Comparison of ENCODE assay signal across 27 cellular contexts in genomic region chr2:149189769-149190168, GRCh38.
DNase-seq lines count a peak whose midpoint lies in the region; ATAC-seq and TF ChIP-seq lines count a peak whose summit lies in the region.
"Had no signal": no experiment of that assay in that cellular context is flagged by ENCODE, and none has a peak within 500 bp of the region (broad histone marks: within the 10 kb centered on the region; RNA-seq: fewer than 3 reads in every experiment).

No MANE protein-coding gene starts in this region.

- no peak for TF ChIP-seq CTCF in SK-N-SH (IDR thresholded peaks at IDR 0.05)

- CTCF ChIA-PET in SK-N-SH (lab: Yijun Ruan, JAX), result interaction anchor here (0.9 kb wide), 1 partner anchor 172 kb away, joined by 3 read pairs; no protein-coding TSS in a partner anchor

- H3K9ac ChIP-seq in SK-N-SH, result no peak overlapping the region
- H3K9ac ChIP-seq: BLaER1; BLaER1 treated with 17β-estradiol and CSF1 and Interleukin-3, amounts not matched to agents 10 nM and 100 nM had no signal

- no peaks in the 10 kb centered on the region for H3K9me3 ChIP-seq in SK-N-SH
- H3K9me3 ChIP-seq: A549; BE2C; BLaER1; BLaER1 treated with 17β-estradiol and CSF1 and Interleukin-3, amounts not matched to agents 10 nM and 100 nM; Caco-2 had no signal

- no peaks in the 10 kb centered on the region for H3K27me3 ChIP-seq in SK-N-SH (ENCODE audit: insufficient read depth)
- H3K27me3 ChIP-seq: BE2C; BLaER1; BLaER1 treated with 17β-estradiol and CSF1 and Interleukin-3, amounts not matched to agents 10 nM and 100 nM had no signal

- H3K36me3 ChIP-seq in SK-N-SH (replicated peaks in 1 of 2; ENCODE audit: control insufficient read depth in 1 of 2, insufficient read depth in 2 of 2, low read length in 1 of 2), result no peaks in the 10 kb centered on the region
- H3K36me3 ChIP-seq: BE2C; BLaER1; BLaER1 treated with 17β-estradiol and CSF1 and Interleukin-3, amounts not matched to agents 10 nM and 100 nM had no signal

- H4K20me1 ChIP-seq in SK-N-SH (ENCODE audit: insufficient read depth), result no peaks in the 10 kb centered on the region
- H4K20me1 ChIP-seq: BLaER1; BLaER1 treated with 17β-estradiol and CSF1 and Interleukin-3, amounts not matched to agents 10 nM and 100 nM had no signal

- no peak for TF ChIP-seq EP300 in SK-N-SH (IDR thresholded peaks at IDR 0.05; ENCODE audit: borderline replicate concordance in 1 of 2, low read depth in 1 of 2, low read length in 1 of 2)

- POLR2A ChIA-PET in SK-N-SH (lab: Yijun Ruan, JAX), result no interaction called here

- no peak overlapping the region for H2AFZ ChIP-seq in SK-N-SH (ENCODE audit: low read depth)

- no peaks in the 10 kb centered on the region for H3K79me2 ChIP-seq in SK-N-SH (ENCODE audit: insufficient read depth)

- H3K9me2 ChIP-seq in SK-N-SH, result no peaks in the 10 kb centered on the region

- no peak overlapping the region for H3K27ac ChIP-seq in SK-N-SH (ENCODE audit: low read depth in 2 of 2, low read length in 1 of 2)
- H3K27ac ChIP-seq: 22Rv1; A549; BLaER1; BLaER1 treated with 17β-estradiol and CSF1 and Interleukin-3, amounts not matched to agents 10 nM and 100 nM; C4-2B had no signal

- no peaks in the 10 kb centered on the region for H3F3A ChIP-seq in SK-N-SH (replicated peaks; ENCODE audit: insufficient read depth)

- no peak for DNase-seq in SK-N-SH
- DNase-seq: 8988T; ACHN; AML-193; BE2C; C1 segment of cervical spinal cord; Caco-2; Calu3; CD4-positive, alpha-beta memory T cell; CD4-positive, alpha-beta T cell; CD4-positive, CD25-positive, alpha-beta regulatory T cell; CD8-positive, alpha-beta memory T cell; CD8-positive, alpha-beta T cell; COR-L47; DMS 273 treated with DMSO at 0.1 percent for 48 hours; DMS153; DMS53; DMS79; DMS79 treated with DMSO at 0.1 percent for 48 hours; DND-41; EL had no signal

- no peak overlapping the region for H3K4me2 ChIP-seq in SK-N-SH
- H3K4me2 ChIP-seq: A549; BLaER1; BLaER1 treated with 17β-estradiol and CSF1 and Interleukin-3, amounts not matched to agents 10 nM and 100 nM had no signal

- H3K4me3 ChIP-seq in SK-N-SH (ENCODE audit: low read depth in 2 of 2, low read length in 1 of 2), result no peak overlapping the region
- H3K4me3 ChIP-seq: A549; BLaER1; BLaER1 treated with 17β-estradiol and CSF1 and Interleukin-3, amounts not matched to agents 10 nM and 100 nM had no signal

- TF ChIP-seq RAD21 in SK-N-SH (IDR thresholded peaks at IDR 0.05; ENCODE audit: low read length), result no peak

- peak; percentile 68; the same call in 2 of the 3 replicates for ATAC-seq in SK-N-SH treated with all-trans-retinoic acid at 6 μM for 48 hours
- ATAC-seq: A549; CD8-positive, alpha-beta T cell had no signal

- peaks cover 0 to 12% of the 10 kb centered on the region in 2 experiments; a peak in 1 of 4 replicates for H3K4me1 ChIP-seq in SK-N-SH (ENCODE audit: control insufficient read depth in 1 of 2, insufficient read depth in 2 of 2, low read depth in 1 of 2, low read length in 1 of 2)
- H3K4me1 ChIP-seq: A549; BE2C; BLaER1 treated with 17β-estradiol and CSF1 and Interleukin-3, amounts not matched to agents 10 nM and 100 nM; Caco-2 had no signal

TF ChIP-seq in SK-N-SH treated with all-trans-retinoic acid at 6 μM for 48 hours, 23 proteins besides CTCF, POLR2A, EP300 and RAD21:
- TF ChIP-seq ISL1 (CRISPR knock-in tag; IDR thresholded peaks at IDR 0.05) (peak; percentile 77), ZC3H10 (CRISPR knock-in tag; IDR thresholded peaks at IDR 0.05) (peak; percentile 64; the same call in 1 of the 2 replicates), ZNF70 (CRISPR knock-in tag; IDR thresholded peaks at IDR 0.05) (no peak)

TF ChIP-seq in SK-N-SH, 30 proteins besides CTCF, POLR2A, EP300 and RAD21:
- TF ChIP-seq IRF3 (IDR thresholded peaks at IDR 0.05; ENCODE audit: low read depth, low read length) (no peak), MXI1 (IDR thresholded peaks at IDR 0.05; ENCODE audit: low read depth, low read length) (no peak), RCOR1 (IDR thresholded peaks at IDR 0.05; ENCODE audit: low read length) (no peak), TCF12 (IDR thresholded peaks at IDR 0.05) (no peak)
